In the genomic region with DNA sequence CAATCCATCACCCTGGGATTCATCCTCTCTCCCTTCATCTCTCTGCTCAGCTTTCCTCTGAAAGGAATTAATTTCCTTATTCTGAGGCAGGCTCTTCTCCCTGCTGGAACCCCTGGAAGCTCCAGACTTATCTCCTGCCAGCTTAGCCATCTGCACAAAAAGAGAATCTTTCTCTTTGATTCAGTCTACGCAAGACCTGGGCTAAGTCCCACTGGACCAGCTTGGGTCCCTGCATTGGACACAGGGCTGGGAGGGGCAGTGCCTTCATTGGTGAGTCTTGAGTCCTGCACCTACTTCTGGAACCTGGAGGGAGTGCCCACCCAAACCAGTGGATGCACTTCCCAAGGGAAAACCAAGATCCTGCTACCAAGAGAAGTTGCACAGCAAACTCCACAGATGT, we compare ENCODE assay signal across 19 cellular contexts.
"Had no signal": no experiment of that assay in that cellular context is flagged by ENCODE, and none has a peak within 500 bp of the region (broad histone marks: within the 10 kb centered on the region; RNA-seq: fewer than 3 reads in every experiment).

No MANE protein-coding gene starts in this region.

- H3K4me3 Mint-ChIP-seq: IgD-negative memory B cell had no signal

- H3K27ac Mint-ChIP-seq: IgD-negative memory B cell had no signal

- H3K36me3 ChIP-seq: SJSA1 had no signal

- H3K27ac ChIP-seq: KMS-11, SJSA1, SK-N-MC had no signal

- DNase-seq: Kasumi-1, MM.1S, NCI-H1092 treated with DMSO at 0.1 percent for 48 hours, NCI-H1436, NCI-H1694, NCI-H187 treated with DMSO at 0.1 percent for 48 hours, NCI-H2029 treated with DMSO at 0.1 percent for 48 hours, NCI-H2171 treated with DMSO at 0.1 percent for 48 hours, NCI-H345, NCI-H446 treated with DMSO at 0.1 percent for 48 hours, NCI-H510A treated with DMSO at 0.1 percent for 48 hours, NCI-H526, RPMI8226, SHP77 had no signal

- H3K4me1 ChIP-seq: SJSA1 had no signal

- H3K4me3 ChIP-seq: K562, SJSA1, SK-N-MC had no signal

- H3K36me3 Mint-ChIP-seq: IgD-negative memory B cell had no signal

- H3K9me3 ChIP-seq: SJSA1 had no signal

- H3K9me3 Mint-ChIP-seq: IgD-negative memory B cell had no signal
